Comparison of ENCODE assay signal across 16 cellular contexts in the genomic region with DNA sequence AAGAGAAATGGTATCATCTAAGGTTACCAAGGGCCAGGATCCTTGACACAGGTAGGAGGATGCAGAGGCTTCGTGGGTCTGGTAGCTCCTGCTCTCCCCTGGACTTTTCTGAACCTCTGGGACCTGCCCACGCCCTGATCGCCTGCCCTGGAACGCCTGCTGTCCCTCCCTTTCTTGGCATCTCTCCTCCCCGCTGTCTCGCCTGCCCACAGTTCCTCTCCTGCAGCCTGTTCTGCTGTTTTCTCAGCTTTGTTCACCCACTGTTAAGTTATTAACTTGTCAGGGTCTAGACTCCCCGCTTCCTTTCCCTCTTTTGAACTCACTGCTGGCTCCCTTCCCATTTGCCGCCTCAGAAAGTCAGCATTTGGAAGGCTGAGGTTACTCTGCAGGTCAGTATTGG. TPM values are rescaled to one million over a fixed set of nuclear protein-coding genes. Genes with fewer than 3 reads are reported as not detected.
DNase-seq lines count a peak whose midpoint lies in the region; ATAC-seq and TF ChIP-seq lines count a peak whose summit lies in the region.
"Had no signal": no experiment of that assay in that cellular context is flagged by ENCODE, and none has a peak within 500 bp of the region (broad histone marks: within the 10 kb centered on the region; RNA-seq: fewer than 3 reads in every experiment).

No MANE protein-coding gene starts in this region.

- H3K9me3 ChIP-seq in Loucy (ENCODE audit: insufficient read depth, low read depth, low read length) (no peaks in the 10 kb centered on the region), lower lobe of right lung (no peaks in the 10 kb centered on the region), stomach (no peaks in the 10 kb centered on the region), BE2C (no peaks in the 10 kb centered on the region), A673 (ENCODE audit: low read depth, low read length, poor library complexity, severe bottlenecking) (no peaks in the 10 kb centered on the region)
- H3K9me3 ChIP-seq: upper lobe of left lung had no signal

- H3K9me2 ChIP-seq in Loucy (replicated peaks; ENCODE audit: low read depth, low read length) = no peaks in the 10 kb centered on the region

- intact Hi-C loops in lower lobe of right lung (cut with DNase I) = no loop called here
- intact Hi-C loops in stomach (cut with DNase I; ENCODE audit: low total_unique reads) = no loop called here
- intact Hi-C loops in A673 (cut with micrococcal nuclease; ENCODE audit: unreplicated experiment) = no loop called here
- intact Hi-C loops in activated naive CD4-positive, alpha-beta T cell treated with anti-CD3 and anti-CD28 coated beads for 36 hours (cut with micrococcal nuclease) = no loop called here

- CTCF ChIA-PET in A673 (lab: Charles Lee) = no interaction called here
- CTCF ChIA-PET in activated naive CD4-positive, alpha-beta T cell treated with anti-CD3 and anti-CD28 coated beads for 36 hours (lab: Charles Lee) = no interaction called here

- TF ChIP-seq CTCF in Loucy (conservative IDR thresholded peaks at IDR 0.05; ENCODE audit: low read length) = no peak
- TF ChIP-seq CTCF in lower lobe of right lung (IDR thresholded peaks at IDR 0.05) = no peak
- TF ChIP-seq CTCF in stomach (IDR thresholded peaks at IDR 0.05) = no peak
- no peak for TF ChIP-seq CTCF in BE2C (IDR thresholded peaks at IDR 0.05; ENCODE audit: low read depth, low read length)
- no peak for TF ChIP-seq CTCF in A673 (conservative IDR thresholded peaks at IDR 0.05; ENCODE audit: low read depth, low read length)

- POLR2A ChIA-PET in A673 (lab: Charles Lee; ENCODE audit: low non-redundant PET) = no interaction called here

- H3K4me1 Mint-ChIP-seq in activated naive CD4-positive, alpha-beta T cell treated with anti-CD3 and anti-CD28 coated beads for 36 hours (ENCODE audit: low read depth) = no peaks in the 10 kb centered on the region

- TF ChIP-seq EP300 in stomach (IDR thresholded peaks at IDR 0.05) = no peak

- H2AFZ ChIP-seq in Loucy (ENCODE audit: low read length) = 0 out of 2 replicates have a peak overlapping the region, but pooled peaks have one; percentile 64

- ATAC-seq in lower lobe of right lung = peak; percentile 47 to 74

- no TSS peak for BruUV-seq in A673 (replicated peaks; lab: Mats Ljungman, UMichigan)

- 20 to 38% (median 31%) methylated on average over 8 of the region's 8 CpGs for WGBS in stomach, 5 donors

- H3K27ac Mint-ChIP-seq in activated naive CD4-positive, alpha-beta T cell treated with anti-CD3 and anti-CD28 coated beads for 36 hours = no peak overlapping the region
- H3K27ac Mint-ChIP-seq: activated naive CD8-positive, alpha-beta T cell treated with anti-CD3 and anti-CD28 coated beads, Interleukin-2, amount 10 ng/mL, durations not matched to agents 7 days and 5 days had no signal

- no peaks in the 10 kb centered on the region for H3K36me3 Mint-ChIP-seq in activated naive CD4-positive, alpha-beta T cell treated with anti-CD3 and anti-CD28 coated beads for 36 hours (ENCODE audit: low read depth)
- H3K36me3 Mint-ChIP-seq: activated naive CD8-positive, alpha-beta T cell treated with anti-CD3 and anti-CD28 coated beads, Interleukin-2, amount 10 ng/mL, durations not matched to agents 7 days and 5 days; CD14-positive monocyte had no signal

- no peaks in the 10 kb centered on the region for H3K27me3 Mint-ChIP-seq in activated naive CD4-positive, alpha-beta T cell treated with anti-CD3 and anti-CD28 coated beads for 36 hours (ENCODE audit: low read depth)

- H3K36me3 ChIP-seq in Loucy (ENCODE audit: insufficient read depth, low read length) (no peaks in the 10 kb centered on the region), lower lobe of right lung (no peaks in the 10 kb centered on the region), stomach (peaks cover 0 to 11% (median 0%) of the 10 kb centered on the region in 4 donors), BE2C (no peaks in the 10 kb centered on the region), A673 (ENCODE audit: insufficient read depth, low read length, poor library complexity, severe bottlenecking) (no peaks in the 10 kb centered on the region)
- H3K36me3 ChIP-seq: upper lobe of left lung had no signal

- H3K9ac ChIP-seq in Loucy (ENCODE audit: low read depth, low read length, poor library complexity, severe bottlenecking) = no peak overlapping the region

- DNase-seq in brain pericyte (ENCODE audit: low read depth, low spot score) = peak; percentile 45
- no peak for DNase-seq in lower lobe of right lung
- peak; percentile 62 for DNase-seq in stomach
- no peak for DNase-seq in BE2C
- no peak for DNase-seq in A673 (ENCODE audit: low spot score)
- no peak for DNase-seq in activated naive CD4-positive, alpha-beta T cell treated with anti-CD3 and anti-CD28 coated beads for 36 hours
- DNase-seq: activated naive CD8-positive, alpha-beta T cell treated with anti-CD3 and anti-CD28 coated beads, Interleukin-2, amount 10 ng/mL, durations not matched to agents 7 days and 5 days; cortex of kidney; hypothalamus; NCI-H2171; stimulated activated CD4-positive, alpha-beta T cell treated with anti-CD3 and anti-CD28 coated beads, Interleukin-2, amount 100 ng/mL, for 24 hours; upper lobe of left lung had no signal

- no peaks in the 10 kb centered on the region for H3K79me2 ChIP-seq in Loucy (ENCODE audit: insufficient read depth, low read length)

- TF ChIP-seq POLR2A in stomach (IDR thresholded peaks at IDR 0.05) = no peak

- H3K4me2 ChIP-seq in Loucy (ENCODE audit: low read depth, low read length, poor library complexity, severe bottlenecking) = no peak overlapping the region

- no peaks in the 10 kb centered on the region for H3K9me3 Mint-ChIP-seq in activated naive CD4-positive, alpha-beta T cell treated with anti-CD3 and anti-CD28 coated beads for 36 hours
- H3K9me3 Mint-ChIP-seq: activated naive CD8-positive, alpha-beta T cell treated with anti-CD3 and anti-CD28 coated beads, Interleukin-2, amount 10 ng/mL, durations not matched to agents 7 days and 5 days; CD14-positive monocyte had no signal

- H3K27me3 ChIP-seq in Loucy (ENCODE audit: insufficient read depth, low read length, poor library complexity, severe bottlenecking) (no peaks in the 10 kb centered on the region), lower lobe of right lung (ENCODE audit: low read depth) (no peaks in the 10 kb centered on the region), stomach (no peaks in the 10 kb centered on the region), BE2C (no peaks in the 10 kb centered on the region), A673 (replicated peaks; ENCODE audit: insufficient read depth, low read depth, low read length, poor library complexity) (no peaks in the 10 kb centered on the region)
- H3K27me3 ChIP-seq: upper lobe of left lung had no signal

- H3F3A ChIP-seq in Loucy (ENCODE audit: low read depth) = no peaks in the 10 kb centered on the region

- no peak overlapping the region for H3K4me3 ChIP-seq in Loucy (ENCODE audit: low read length, poor library complexity, severe bottlenecking)
- H3K4me3 ChIP-seq in lower lobe of right lung = no peak overlapping the region
- no peak overlapping the region for H3K4me3 ChIP-seq in stomach
- no peak overlapping the region for H3K4me3 ChIP-seq in BE2C (ENCODE audit: low read depth, low read length)
- H3K4me3 ChIP-seq in A673 (ENCODE audit: low read depth, low read length, poor library complexity, severe bottlenecking) = no peak overlapping the region
- H3K4me3 ChIP-seq: upper lobe of left lung had no signal

- H3K27ac ChIP-seq in lower lobe of right lung (no peak overlapping the region), stomach (peak overlapping the region in 2 of 5 donors; percentile 8 to 30), A673 (ENCODE audit: low read depth, low read length, poor library complexity, severe bottlenecking) (no peak overlapping the region)
- H3K27ac ChIP-seq: upper lobe of left lung, VCaP had no signal

- H4K20me1 ChIP-seq in Loucy (ENCODE audit: insufficient read depth, low read length, poor library complexity, severe bottlenecking) = no peaks in the 10 kb centered on the region

- no peak overlapping the region for H3K4me3 Mint-ChIP-seq in activated naive CD4-positive, alpha-beta T cell treated with anti-CD3 and anti-CD28 coated beads for 36 hours
- H3K4me3 Mint-ChIP-seq: activated naive CD8-positive, alpha-beta T cell treated with anti-CD3 and anti-CD28 coated beads, Interleukin-2, amount 10 ng/mL, durations not matched to agents 7 days and 5 days; CD14-positive monocyte had no signal

- H3K4me1 ChIP-seq in Loucy (ENCODE audit: insufficient read depth, low read length, poor library complexity, severe bottlenecking) (peaks cover 2% of the 10 kb centered on the region), lower lobe of right lung (peaks cover 6% of the 10 kb centered on the region), stomach (peaks cover 5 to 32% (median 19%) of the 10 kb centered on the region in 4 donors), BE2C (peaks cover 34% of the 10 kb centered on the region), A673 (ENCODE audit: insufficient read depth, low read length, poor library complexity, severe bottlenecking) (no peaks in the 10 kb centered on the region)

RNA-seq across cellular contexts. Expression of a gene that starts 19.8 kb away (rescaled TPM):
- total RNA-seq in lower lobe of right lung (3.7 TPM), stomach (100 to 1,000 TPM in 1 of 5 donors, 1 to 10 TPM in 3, not detected in 1; 1.0 to 255 (median 4.3) TPM), A673 (2021) (0.69 and 1.5 TPM in 2 replicates)
- 10 to 100 TPM in 1 of 3 donors, 1 to 10 TPM in 2; 9.3 to 11.0 (median 9.5) TPM for polyA plus RNA-seq in stomach
- 33.6 TPM for polyA plus RNA-seq in BE2C (2012; ENCODE audit: insufficient read depth, insufficient read length, low read depth)
- total RNA-seq in activated naive CD4-positive, alpha-beta T cell treated with anti-CD3 and anti-CD28 coated beads for 36 hours = under 1 TPM; 0.38 to 0.64 TPM
- total RNA-seq: SK-MEL-5 had no signal
- polyA plus RNA-seq: CD14-positive monocyte had no signal

Comparison
In these comparisons a context has a peak if more than half of its experiments do, and no peak if none do; other contexts are left out.
1. DNase-seq: peak in brain pericyte (single experiment) and stomach (single experiment); none in lower lobe of right lung (single experiment), BE2C (single experiment), A673 (single experiment) and activated naive CD4-positive, alpha-beta T cell treated with anti-CD3 and anti-CD28 coated beads for 36 hours (single experiment).